1 cellular context compared by ENCODE assay signal in genomic region chr15:40087095-40087805, GRCh38.
TF ChIP-seq lines count a peak whose summit lies in the region.

No MANE protein-coding gene starts in this region.

TF ChIP-seq in HepG2, 621 proteins besides CTCF, POLR2A, EP300 and RAD21:
- TF ChIP-seq ZBTB21 (CRISPR knock-in tag; IDR thresholded peaks at IDR 0.05) (no peak), ZFP36 (IDR thresholded peaks at IDR 0.05; ENCODE audit: borderline replicate concordance, low read depth, low read length, partially characterized antibody) (no peak), PAF1 (CRISPR knock-in tag; IDR thresholded peaks at IDR 0.05) (no peak), ZNF512B (CRISPR knock-in tag; IDR thresholded peaks at IDR 0.05; ENCODE audit: borderline replicate concordance) (no peak), ZNF556 (CRISPR knock-in tag; IDR thresholded peaks at IDR 0.05; ENCODE audit: borderline replicate concordance) (no peak), ERF (CRISPR knock-in tag; IDR thresholded peaks at IDR 0.05) (no peak), DR1 (CRISPR knock-in tag; IDR thresholded peaks at IDR 0.05) (no peak), ZMYM3 (CRISPR knock-in tag; IDR thresholded peaks at IDR 0.05) (no peak), SMAD1 (CRISPR knock-in tag; IDR thresholded peaks at IDR 0.05; ENCODE audit: borderline replicate concordance, low read depth) (no peak), NCOA5 (CRISPR knock-in tag; IDR thresholded peaks at IDR 0.05) (no peak), EHMT2 (IDR thresholded peaks at IDR 0.05; ENCODE audit: borderline replicate concordance, low read depth, low read length) (no peak), ELF4 (CRISPR knock-in tag; IDR thresholded peaks at IDR 0.05; ENCODE audit: borderline replicate concordance) (no peak), REXO4 (CRISPR knock-in tag; IDR thresholded peaks at IDR 0.05; ENCODE audit: borderline replicate concordance) (no peak), TIGD3 (CRISPR knock-in tag; IDR thresholded peaks at IDR 0.05; ENCODE audit: borderline replicate concordance) (no peak), IRX3 (CRISPR knock-in tag; IDR thresholded peaks at IDR 0.05; ENCODE audit: borderline replicate concordance, low read depth) (no peak)
